ENCODE assay signal across 8 cellular contexts in genomic region chr11:63681208-63682044, GRCh38. TPM values are rescaled to one million over a fixed set of nuclear protein-coding genes. Genes with fewer than 3 reads are reported as not detected.
DNase-seq lines count a peak whose midpoint lies in the region; FAIRE-seq and TF ChIP-seq lines count a peak whose summit lies in the region.

Gene RTN3, plus strand, starts transcription at chr11:63681500. Its CDS starts 137 bp downstream, at chr11:63681637.

- H4K8ac ChIP-seq in neuronal stem cell (ENCODE audit: low read depth, low read length), result no peak within 1 kb of the TSS

- H3K9me3 ChIP-seq in neuronal stem cell (replicated peaks in 1 of 2; ENCODE audit: control insufficient read depth in 2 of 2, insufficient read depth in 1 of 2, low read depth in 1 of 2, low read length in 2 of 2), result no peaks in the 10 kb centered on the region

- H2BK120ac ChIP-seq in neuronal stem cell (ENCODE audit: low read depth, low read length), result no peak within 1 kb of the TSS

- peak within 1 kb of the TSS; percentile 86 for H3K23ac ChIP-seq in neuronal stem cell (ENCODE audit: low read depth, low read length, poor library complexity)

- H3K9ac ChIP-seq in neuronal stem cell (ENCODE audit: low read depth, low read length, poor library complexity), result peak within 1 kb of the TSS; percentile 87

- in situ Hi-C loops in SK-MEL-5 (cut with HindIII; ENCODE audit: low pct_unique_long_range_greater_than_20kb, low sequenced_read_pairs), result no loop called here

- peak within 1 kb of the TSS; percentile 89 for H2AFZ ChIP-seq in neuronal stem cell (ENCODE audit: low read length)

- no peak for TF ChIP-seq CTCF in subcutaneous adipose tissue (IDR thresholded peaks at IDR 0.05; ENCODE audit: low read depth)

- H3K27ac ChIP-seq in neuronal stem cell (replicated peaks; ENCODE audit: low read length), result peak within 1 kb of the TSS; percentile 98

- H4K91ac ChIP-seq in neuronal stem cell (ENCODE audit: low read depth, low read length, poor library complexity), result peak within 1 kb of the TSS; percentile 74

- no peak for FAIRE-seq in frontal cortex (lab: Jason Lieb, UNC)

- H3K79me1 ChIP-seq in neuronal stem cell (ENCODE audit: low read depth, low read length), result peaks cover 2% of the 10 kb centered on the region

- H3K4me3 ChIP-seq in neuronal stem cell (ENCODE audit: low read length in 2 of 2), result peak within 1 kb of the TSS; percentile 83 to 85

- H2BK15ac ChIP-seq in neuronal stem cell (ENCODE audit: low read length), result no peak within 1 kb of the TSS

- peak within 1 kb of the TSS; percentile 97 for H3K18ac ChIP-seq in neuronal stem cell (ENCODE audit: low read length)

- H2BK5ac ChIP-seq in neuronal stem cell (ENCODE audit: low read length), result no peak within 1 kb of the TSS

- peak within 1 kb of the TSS; percentile 25 for H3K14ac ChIP-seq in neuronal stem cell (ENCODE audit: low read length)

- CTCF ChIA-PET in HEK293T (lab: Yijun Ruan, JAX), result interaction anchor here (1.7 kb wide), 1 partner anchor 28 kb away, joined by 5 read pairs; no protein-coding TSS in a partner anchor

- peaks cover 4 to 12% of the 10 kb centered on the region in 2 donors for H3K4me1 ChIP-seq in neuronal stem cell (ENCODE audit: control insufficient read depth in 2 of 2, insufficient read depth in 1 of 2, low read depth in 1 of 2, low read length in 2 of 2)

- no CpG with 5 or more reads among the region's 81 CpGs for WGBS in neuronal stem cell (ENCODE audit: extremely low coverage in 2 of 2, insufficient read length in 2 of 2, insufficient replicate concordance in 1 of 2), 2 donors

- H3K27me3 ChIP-seq in neuronal stem cell (ENCODE audit: control insufficient read depth in 3 of 3, insufficient read depth in 3 of 3, low read depth in 1 of 3, low read length in 3 of 3), result no peaks in the 10 kb centered on the region

- H2AK5ac ChIP-seq in neuronal stem cell (ENCODE audit: low read depth, low read length), result peak within 1 kb of the TSS; percentile 24

- POLR2A ChIA-PET in HEK293T (lab: Yijun Ruan, JAX), result interaction anchor here (0.6 to 2.7 kb wide), 18 partner anchors 8 to 955 kb away, joined by 3 to 21 read pairs (median 4); partner anchors contain the start of genes ATL3 and HNRNPUL2

- no peaks in the 10 kb centered on the region for H3K36me3 ChIP-seq in neuronal stem cell (replicated peaks in 1 of 2; ENCODE audit: control insufficient read depth in 2 of 2, insufficient read depth in 2 of 2, low read length in 2 of 2)

- DNase-seq in GF-D8 (lab: John Stamatoyannopoulos, UW) (peak; percentile 92), HEK293T (ENCODE audit: extremely low spot score) (peak; percentile 98), MV-4-11 (lab: John Stamatoyannopoulos, UW) (peak; percentile 97), SK-MEL-5 (ENCODE audit: low read depth, low spot score) (peak; percentile 95), frontal cortex (ENCODE audit: low spot score in 2 of 2) (peak; percentile 87 to 91), neuronal stem cell (ENCODE audit: low spot score) (peak; percentile 98)
- DNase-seq in activated naive CD4-positive, alpha-beta T cell treated with Interleukin-2 at 50 U/mL for 16 hours, result peak; percentile 98

- H2BK12ac ChIP-seq in neuronal stem cell (ENCODE audit: low read length), result no peak within 1 kb of the TSS

- peak within 1 kb of the TSS; percentile 71 for H3K4me2 ChIP-seq in neuronal stem cell (ENCODE audit: insufficient read depth, low read length, poor library complexity, severe bottlenecking)

- H3K4ac ChIP-seq in neuronal stem cell (ENCODE audit: low read length), result no peak within 1 kb of the TSS

TF ChIP-seq in HEK293T, 16 proteins besides CTCF, POLR2A, EP300 and RAD21:
- peak; percentile 71 for TF ChIP-seq L3MBTL2 (conservative IDR thresholded peaks at IDR 0.05)
- TF ChIP-seq SUZ12 (IDR thresholded peaks at IDR 0.05), result no peak
- TF ChIP-seq CTBP1 (IDR thresholded peaks at IDR 0.05; ENCODE audit: borderline replicate concordance), result no peak
- TF ChIP-seq HDGF (IDR thresholded peaks at IDR 0.05; ENCODE audit: borderline replicate concordance), result no peak

RNA-seq across cellular contexts. Expression of gene RTN3, which starts in this region (rescaled TPM):
- total RNA-seq in SK-MEL-5 (2014; rRNA removed; shearing (Covaris generic)), result 31.6 and 36.4 TPM in 2 replicates
- polyA plus RNA-seq in SK-MEL-5 (2015; cell fraction: cytosol; rRNA removed), result 62.4 and 69.8 TPM in 2 replicates
- polyA plus RNA-seq in SK-MEL-5 (2015; cell fraction: nucleus; rRNA removed), result 17.1 and 19.4 TPM in 2 replicates
- total RNA-seq in frontal cortex (239 TPM), subcutaneous adipose tissue (100 to 1,000 TPM; 179 to 283 (median 224) TPM)
- 249 TPM for polyA plus RNA-seq in neuronal stem cell (2013, experiment 1 of 2)
- 249 TPM for polyA plus RNA-seq in neuronal stem cell (2013, experiment 2 of 2)

Comparison
In these comparisons a context has a peak if more than half of its experiments do, and no peak if none do; other contexts are left out.
1. Peak in every context shown above with its lines: DNase-seq, H3K4me3 ChIP-seq and H3K27ac ChIP-seq.